28 cellular contexts compared by ENCODE assay signal in the genomic region with DNA sequence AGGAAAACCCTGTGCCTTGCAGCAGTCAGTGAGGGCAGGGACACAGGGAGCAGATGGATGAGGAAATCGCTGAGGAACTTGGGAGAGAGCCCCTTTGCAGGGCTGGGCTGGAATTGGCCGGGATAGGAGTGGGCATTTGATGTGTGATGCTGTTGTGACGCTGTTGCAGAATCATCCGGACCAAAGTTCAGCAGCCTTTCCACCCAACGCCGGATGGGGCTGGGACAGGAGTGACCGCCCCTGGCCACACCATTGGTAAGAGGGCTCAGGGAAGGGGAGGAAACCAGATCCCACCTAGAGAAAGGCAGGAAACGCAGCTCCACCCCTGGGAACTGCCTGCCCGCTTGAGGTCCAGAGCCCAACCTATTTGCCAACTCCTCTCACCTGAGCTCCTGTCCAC. TPM values are rescaled to one million over a fixed set of nuclear protein-coding genes. Genes with fewer than 3 reads are reported as not detected.
DNase-seq lines count a peak whose midpoint lies in the region; ATAC-seq, FAIRE-seq and TF ChIP-seq lines count a peak whose summit lies in the region.
"Had no signal": no experiment of that assay in that cellular context is flagged by ENCODE, and none has a peak within 500 bp of the region (broad histone marks: within the 10 kb centered on the region; RNA-seq: fewer than 3 reads in every experiment).

No MANE protein-coding gene starts in this region.

- H3K36me3 Mint-ChIP-seq in chondrocyte (ENCODE audit: low read depth): peaks cover 10% of the 10 kb centered on the region
- H3K36me3 Mint-ChIP-seq: CD8-positive, alpha-beta T cell had no signal

- H3K27ac Mint-ChIP-seq in chondrocyte (ENCODE audit: unreplicated experiment): no peak overlapping the region
- H3K27ac Mint-ChIP-seq: CD4-positive, alpha-beta T cell; CD8-positive, alpha-beta T cell had no signal

- FAIRE-seq in HepG2 (lab: Jason Lieb, UNC): no peak
- FAIRE-seq: A204.1, G401.6, GM12891, GM19239 had no signal

- no peaks in the 10 kb centered on the region for H3K4me1 Mint-ChIP-seq in chondrocyte (ENCODE audit: low read depth)

- no peaks in the 10 kb centered on the region for H3K9me3 ChIP-seq in HepG2 (ENCODE audit: low read length)
- no peaks in the 10 kb centered on the region for H3K9me3 ChIP-seq in right lobe of liver
- H3K9me3 ChIP-seq in sigmoid colon: no peaks in the 10 kb centered on the region
- H3K9me3 ChIP-seq in BE2C: no peaks in the 10 kb centered on the region
- no peaks in the 10 kb centered on the region for H3K9me3 ChIP-seq in heart left ventricle
- H3K9me3 ChIP-seq: BLaER1 treated with 17β-estradiol and CSF1 and Interleukin-3, amounts not matched to agents 10 nM and 100 nM had no signal

- peaks cover 6% of the 10 kb centered on the region for H3K9me3 Mint-ChIP-seq in chondrocyte (ENCODE audit: low read depth)
- H3K9me3 Mint-ChIP-seq: CD4-positive, alpha-beta T cell; CD8-positive, alpha-beta T cell had no signal

- no peak for TF ChIP-seq RAD21 in HepG2 (CRISPR knock-in tag; IDR thresholded peaks at IDR 0.05)

- H3K27ac ChIP-seq in HepG2 (ENCODE audit: extremely low read length, insufficient read depth, low read length): no peak overlapping the region
- no peak overlapping the region for H3K27ac ChIP-seq in right lobe of liver
- no peak overlapping the region for H3K27ac ChIP-seq in sigmoid colon
- no peak overlapping the region for H3K27ac ChIP-seq in heart left ventricle
- H3K27ac ChIP-seq: BLaER1 treated with 17β-estradiol and CSF1 and Interleukin-3, amounts not matched to agents 10 nM and 100 nM; C4-2B had no signal

- CTCF ChIA-PET in HepG2 (lab: Yijun Ruan, JAX; ENCODE audit: low intra/inter-chr PET ratio, low total read pairs): no interaction called here

- in situ Hi-C loops in HepG2 (cut with HindIII; ENCODE audit: extremely low pct_ligation_motif_present, low pct_unique_long_range_greater_than_20kb): no loop called here

- peak; percentile 54 for DNase-seq in HepG2 (ENCODE audit: low spot score)
- no peak for DNase-seq in right lobe of liver
- DNase-seq in HuH-7 (ENCODE audit: low spot score): peak; percentile 31
- peak; percentile 57 for DNase-seq in chondrocyte (ENCODE audit: low spot score)
- peak; percentile 41 for DNase-seq in sigmoid colon
- no peak for DNase-seq in BE2C
- no peak for DNase-seq in heart left ventricle
- no peak for DNase-seq in NCI-H1092 (lab: John Stamatoyannopoulos, UW)
- DNase-seq: 8988T; ACHN; CD4-positive, alpha-beta T cell; CD8-positive, alpha-beta T cell; COR-L47; DMS 273 treated with DMSO at 0.1 percent for 48 hours; DMS153; DMS53; DMS79; DND-41; GF-D8 had no signal

- BruUV-seq in HepG2 (replicated peaks; lab: Mats Ljungman, UMichigan): no TSS peak

- TF ChIP-seq POLR2A in HepG2 (IDR thresholded peaks at IDR 0.05; ENCODE audit: insufficient read depth in 1 of 2, low read depth in 2 of 2, low read length in 2 of 2) (no peak), right lobe of liver (IDR thresholded peaks at IDR 0.05) (no peak), sigmoid colon (IDR thresholded peaks at IDR 0.05) (no peak), heart left ventricle (IDR thresholded peaks at IDR 0.05) (no peak)

- H3K27me3 ChIP-seq in HepG2 (ENCODE audit: control insufficient read depth in 1 of 2, insufficient read depth in 2 of 2, low read length in 2 of 2) (peaks cover 0 to 60% of the 10 kb centered on the region in 2 experiments; a peak in 4 of 5 replicates), right lobe of liver (no peaks in the 10 kb centered on the region), sigmoid colon (peaks cover 0 to 28% (median 0%) of the 10 kb centered on the region in 3 donors), BE2C (no peaks in the 10 kb centered on the region), heart left ventricle (peaks cover 0 to 49% (median 18%) of the 10 kb centered on the region in 9 donors)

- 3% methylated on average over 5 of the region's 9 CpGs for WGBS in HepG2 (ENCODE audit: low lambda C conversion rate)
- 19% methylated on average over 5 of the region's 9 CpGs for WGBS in right lobe of liver (ENCODE audit: insufficient coverage, low coverage, low lambda C conversion rate, missing lambda C conversion rate)
- WGBS in sigmoid colon, 2 donors: 66 to 81% methylated on average over 9 of the region's 9 CpGs
- 73 to 81% (median 76%) methylated on average over 9 of the region's 9 CpGs for WGBS in heart left ventricle, 4 donors

- H3K4me3 Mint-ChIP-seq in chondrocyte (ENCODE audit: unreplicated experiment): no peak overlapping the region
- H3K4me3 Mint-ChIP-seq: CD4-positive, alpha-beta T cell; CD8-positive, alpha-beta T cell had no signal

- intact Hi-C loops in HepG2 (cut with micrococcal nuclease; ENCODE audit: unreplicated experiment): no loop called here
- intact Hi-C loops in right lobe of liver (cut with DNase I): no loop called here
- intact Hi-C loops in sigmoid colon (cut with DNase I): no loop called here
- intact Hi-C loops in heart left ventricle (cut with DNase I): no loop called here

- TF ChIP-seq EP300 in HepG2 (IDR thresholded peaks at IDR 0.05; ENCODE audit: low read depth in 2 of 2, low read length in 2 of 2) (no peak), HepG2 (CRISPR knock-in tag; IDR thresholded peaks at IDR 0.05; ENCODE audit: borderline replicate concordance) (no peak), sigmoid colon (IDR thresholded peaks at IDR 0.05) (no peak)

- H3K4me1 ChIP-seq in HepG2 (ENCODE audit: insufficient read depth, low read length): peaks cover 13% of the 10 kb centered on the region
- no peaks in the 10 kb centered on the region for H3K4me1 ChIP-seq in right lobe of liver
- no peaks in the 10 kb centered on the region for H3K4me1 ChIP-seq in sigmoid colon
- H3K4me1 ChIP-seq in BE2C: peaks cover 3% of the 10 kb centered on the region; the same call in 1 of the 2 replicates
- H3K4me1 ChIP-seq in heart left ventricle: no peaks in the 10 kb centered on the region
- H3K4me1 ChIP-seq: BLaER1 treated with 17β-estradiol and CSF1 and Interleukin-3, amounts not matched to agents 10 nM and 100 nM had no signal

- H4K20me1 ChIP-seq in HepG2 (ENCODE audit: insufficient read depth, low read length): no peaks in the 10 kb centered on the region
- H4K20me1 ChIP-seq: BLaER1 treated with 17β-estradiol and CSF1 and Interleukin-3, amounts not matched to agents 10 nM and 100 nM had no signal

- H3K36me3 ChIP-seq in HepG2 (replicated peaks in 1 of 2; ENCODE audit: control insufficient read depth in 1 of 2, insufficient read depth in 2 of 2, low read length in 2 of 2) (no peaks in the 10 kb centered on the region), right lobe of liver (no peaks in the 10 kb centered on the region), sigmoid colon (no peaks in the 10 kb centered on the region), BE2C (no peaks in the 10 kb centered on the region), heart left ventricle (no peaks in the 10 kb centered on the region)
- H3K36me3 ChIP-seq: BLaER1 treated with 17β-estradiol and CSF1 and Interleukin-3, amounts not matched to agents 10 nM and 100 nM had no signal

- no peak overlapping the region for H3K9ac ChIP-seq in HepG2 (ENCODE audit: insufficient read depth, low read depth, low read length)
- H3K9ac ChIP-seq: BLaER1 treated with 17β-estradiol and CSF1 and Interleukin-3, amounts not matched to agents 10 nM and 100 nM had no signal

- H2AFZ ChIP-seq in HepG2 (ENCODE audit: low read length): no peak overlapping the region

- TF ChIP-seq CTCF in HepG2 (CRISPR knock-in tag; IDR thresholded peaks at IDR 0.05): no peak
- TF ChIP-seq CTCF in right lobe of liver (IDR thresholded peaks at IDR 0.05): no peak
- TF ChIP-seq CTCF in chondrocyte (IDR thresholded peaks at IDR 0.05): no peak
- TF ChIP-seq CTCF in sigmoid colon (IDR thresholded peaks at IDR 0.05): no peak
- no peak for TF ChIP-seq CTCF in BE2C (IDR thresholded peaks at IDR 0.05; ENCODE audit: low read depth, low read length)
- TF ChIP-seq CTCF in heart left ventricle (IDR thresholded peaks at IDR 0.05): no peak

- POLR2A ChIA-PET in HepG2 (lab: Yijun Ruan, JAX): no interaction called here

- H3K4me3 ChIP-seq in HepG2 (replicated peaks in 1 of 3; ENCODE audit: insufficient read depth in 1 of 3, low read depth in 2 of 3, low read length in 3 of 3): no peak overlapping the region
- H3K4me3 ChIP-seq in right lobe of liver: no peak overlapping the region
- H3K4me3 ChIP-seq in sigmoid colon: no peak overlapping the region
- H3K4me3 ChIP-seq in BE2C (ENCODE audit: low read depth, low read length): no peak overlapping the region
- no peak overlapping the region for H3K4me3 ChIP-seq in heart left ventricle
- H3K4me3 ChIP-seq: BLaER1 treated with 17β-estradiol and CSF1 and Interleukin-3, amounts not matched to agents 10 nM and 100 nM had no signal

- peaks cover 62% of the 10 kb centered on the region for H3K27me3 Mint-ChIP-seq in chondrocyte (ENCODE audit: low read depth)

- H3K4me2 ChIP-seq in HepG2 (ENCODE audit: low read depth, low read length): no peak overlapping the region
- H3K4me2 ChIP-seq: BLaER1 treated with 17β-estradiol and CSF1 and Interleukin-3, amounts not matched to agents 10 nM and 100 nM had no signal

- ATAC-seq in HepG2: peak; percentile 74
- ATAC-seq in right lobe of liver: no peak
- ATAC-seq in heart left ventricle: no peak
- ATAC-seq: CD8-positive, alpha-beta T cell had no signal

- H3K79me2 ChIP-seq in HepG2 (ENCODE audit: insufficient read depth, low read length): no peaks in the 10 kb centered on the region

RNA-seq across cellular contexts. Expression of gene PAX2, which starts 33.9 kb away (rescaled TPM):
- total RNA-seq in HepG2 (2016; rRNA removed; fragmentation: Illumina TruSeq; extraction: Trizol) (not detected in 2 replicates), right lobe of liver (under 1 TPM in 1 of 6 experiments, not detected in 5; 0.24 TPM), chondrocyte (0.62 to 0.87 TPM in 2 of 3 replicates, not detected in the other), sigmoid colon (not detected), heart left ventricle (not detected)
- not detected in 2 replicates for total RNA-seq in HepG2 (2016; cell fraction: cytosol; rRNA removed; fragmentation: Illumina TruSeq; extraction: Trizol; ENCODE audit: low read depth)
- not detected in 2 replicates for total RNA-seq in HepG2 (2016; cell fraction: insoluble cytoplasmic fraction; rRNA removed; fragmentation: Illumina TruSeq; extraction: Trizol)
- not detected in 2 replicates for total RNA-seq in HepG2 (2016; cell fraction: membrane; rRNA removed; fragmentation: Illumina TruSeq; extraction: Trizol)
- not detected in 2 replicates for total RNA-seq in HepG2 (2016; cell fraction: nucleus; rRNA removed; fragmentation: Illumina TruSeq; extraction: Trizol)
- polyA plus RNA-seq in HepG2 (2011; rRNA removed) (not detected in 2 replicates), sigmoid colon (not detected), heart left ventricle (not detected)
- polyA plus RNA-seq in HepG2 (2011; cell fraction: cytosol; rRNA removed): not detected in 2 replicates
- polyA plus RNA-seq in HepG2 (2011; cell fraction: nucleus; rRNA removed): not detected in 2 replicates
- polyA plus RNA-seq in HepG2 (2012): not detected in 2 replicates
- not detected in 2 replicates for polyA plus RNA-seq in HepG2 (2016; cell fraction: cytosol; fragmentation: Illumina TruSeq; extraction: Trizol; ENCODE audit: low read depth)
- polyA plus RNA-seq in HepG2 (2016; cell fraction: insoluble cytoplasmic fraction; fragmentation: Illumina TruSeq; extraction: Trizol; ENCODE audit: low read depth): not detected in 2 replicates
- polyA plus RNA-seq in HepG2 (2016; cell fraction: membrane; fragmentation: Illumina TruSeq; extraction: Trizol; ENCODE audit: low read depth): not detected in 2 replicates
- polyA plus RNA-seq in HepG2 (2016; cell fraction: nucleus; fragmentation: Illumina TruSeq; extraction: Trizol; ENCODE audit: insufficient read depth, low read depth): not detected in 2 replicates
- polyA minus RNA-seq in HepG2 (2011; rRNA and poly(A)+ RNA removed; ENCODE audit: low replicate concordance): not detected in 2 replicates
- not detected in 2 replicates for polyA minus RNA-seq in HepG2 (2011; cell fraction: cytosol; rRNA and poly(A)+ RNA removed)
- polyA minus RNA-seq in HepG2 (2011; cell fraction: nucleus; rRNA and poly(A)+ RNA removed): not detected in 2 replicates
- not detected for polyA plus RNA-seq in BE2C (2012; ENCODE audit: insufficient read depth, insufficient read length, low read depth)
- total RNA-seq: A673; CD4-positive, alpha-beta T cell; CD8-positive, alpha-beta T cell had no signal
- polyA plus RNA-seq: AG04450, BJ had no signal

Comparison
In these comparisons a context has a peak if more than half of its experiments do, and no peak if none do; other contexts are left out.
1. DNase-seq: peak in HepG2 (single experiment), HuH-7 (single experiment), chondrocyte (single experiment) and sigmoid colon (single experiment); none in right lobe of liver (0 of 3), BE2C (single experiment), heart left ventricle (0 of 5) and NCI-H1092 (single experiment).